ENCODE assay signal across 26 cellular contexts in genomic region chr6:34522740-34523139, GRCh38. TPM values are rescaled to one million over a fixed set of nuclear protein-coding genes. Genes with fewer than 3 reads are reported as not detected.
"Had no signal": no experiment of that assay in that cellular context is flagged by ENCODE, and none has a peak within 500 bp of the region (broad histone marks: within the 10 kb centered on the region; RNA-seq: fewer than 3 reads in every experiment).

No MANE protein-coding gene starts in this region.

- H2AFZ ChIP-seq: hepatocyte, parathyroid adenoma had no signal

- H3K27me3 ChIP-seq: hepatocyte, suprapubic skin, thyroid gland, uterus had no signal

- H3K36me3 Mint-ChIP-seq: naive B cell; stimulated activated effector memory CD8-positive, alpha-beta T cell treated with anti-CD3 and anti-CD28 coated beads, Interleukin-12 subunit alpha, Interleukin-12 subunit beta, amount 100 ng/mL, for 72 hours; type B pancreatic cell had no signal

- ATAC-seq: effector memory CD8-positive, alpha-beta T cell; left lobe of liver; stimulated activated effector memory CD8-positive, alpha-beta T cell treated with anti-CD3 and anti-CD28 coated beads, Interleukin-12 subunit alpha, Interleukin-12 subunit beta, amount 100 ng/mL, for 72 hours; stimulated activated naive CD8-positive, alpha-beta T cell treated with anti-CD3 and anti-CD28 coated beads, Interleukin-15, Interleukin-2, amounts not matched to agents 100 U/mL and 50 U/mL, for 24 hours had no signal

- H3K27ac Mint-ChIP-seq: dendritic cell treated with granulocyte-macrophage colony-stimulating factor and Interleukin-4, amounts not matched to agents 40 ng/mL and 50 ng/mL, for 4 days; type B pancreatic cell had no signal

- FAIRE-seq: colon, endothelial cell of umbilical vein, small intestine had no signal

- H3K4me1 ChIP-seq: uterus had no signal

- H3K27ac ChIP-seq: hepatocyte, parathyroid adenoma, suprapubic skin, thyroid gland, uterus had no signal

- H3K9me3 ChIP-seq: suprapubic skin, thyroid gland, uterus had no signal

- H3K9ac ChIP-seq: parathyroid adenoma had no signal

- H3K4me3 Mint-ChIP-seq: dendritic cell treated with granulocyte-macrophage colony-stimulating factor and Interleukin-4, amounts not matched to agents 40 ng/mL and 50 ng/mL, for 4 days; nephron; stimulated activated effector memory CD8-positive, alpha-beta T cell treated with anti-CD3 and anti-CD28 coated beads, Interleukin-12 subunit alpha, Interleukin-12 subunit beta, amount 100 ng/mL, for 72 hours; type B pancreatic cell had no signal

- H3K4me3 ChIP-seq: hepatocyte, lung, suprapubic skin, thyroid gland, uterus had no signal

- H3K36me3 ChIP-seq: suprapubic skin, thyroid gland, uterus had no signal

- H3K27me3 Mint-ChIP-seq: type B pancreatic cell had no signal

- H3K9me3 Mint-ChIP-seq: dendritic cell treated with granulocyte-macrophage colony-stimulating factor and Interleukin-4, amounts not matched to agents 40 ng/mL and 50 ng/mL, for 4 days; effector memory CD8-positive, alpha-beta T cell; naive B cell; nephron; stimulated activated effector memory CD8-positive, alpha-beta T cell treated with anti-CD3 and anti-CD28 coated beads, Interleukin-12 subunit alpha, Interleukin-12 subunit beta, amount 100 ng/mL, for 72 hours; type B pancreatic cell had no signal

- H3K79me2 ChIP-seq: hepatocyte, parathyroid adenoma had no signal

- DNase-seq: effector memory CD8-positive, alpha-beta T cell; erythroblast; foreskin melanocyte; head of caudate nucleus; mesenchymal stem cell; naive B cell; small intestine; stimulated activated CD4-positive, alpha-beta T cell treated with anti-CD3 and anti-CD28 coated beads, Interleukin-2, amount 100 ng/mL, for 48 hours; stimulated activated CD8-positive, alpha-beta memory T cell treated with anti-CD3 and anti-CD28 coated beads, Interleukin-4, amount 100 ng/mL, for 48 hours; stimulated activated naive CD8-positive, alpha-beta T cell treated with anti-CD3 and anti-CD28 coated beads, Interleukin-15, Interleukin-2, amounts not matched to agents 100 U/mL and 50 U/mL, for 24 hours; thyroid gland; uterus had no signal

- H3K4me2 ChIP-seq: hepatocyte had no signal

RNA-seq across cellular contexts. Expression of gene SPDEF, which starts 33.4 kb away (rescaled TPM):
- total RNA-seq: endothelial cell of umbilical vein, kidney epithelial cell, pulmonary artery endothelial cell, thyroid gland had no signal
- polyA plus RNA-seq: endothelial cell of umbilical vein had no signal

RNA-seq across cellular contexts. Expression of gene PACSIN1, which starts 56.9 kb away (rescaled TPM):
- total RNA-seq: endothelial cell of umbilical vein, left lobe of liver, omental fat pad, pulmonary artery endothelial cell had no signal
